ENCODE assay signal across 1 cellular context in the genomic region with DNA sequence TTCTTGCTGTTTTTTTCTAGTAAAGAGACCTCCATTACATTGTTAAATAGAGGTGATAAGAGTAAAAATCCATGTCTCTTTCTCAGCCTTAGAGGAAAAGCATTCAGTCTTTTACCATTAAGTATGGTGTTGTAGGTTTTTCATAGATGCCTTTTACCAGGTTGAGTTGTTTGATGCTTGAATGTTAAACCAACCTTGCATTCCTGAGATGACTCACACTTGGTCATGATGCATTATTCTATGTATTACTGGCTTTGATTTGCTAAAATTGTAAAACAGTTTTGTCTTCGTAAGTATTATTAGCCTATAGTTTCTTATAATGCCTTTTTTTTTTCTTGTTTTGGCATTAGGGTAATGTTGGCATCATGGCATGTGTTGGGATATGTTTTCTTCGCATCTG.
TF ChIP-seq lines count a peak whose summit lies in the region.

No MANE protein-coding gene starts in this region.

TF ChIP-seq in K562, 482 proteins besides CTCF, POLR2A, EP300 and RAD21 (continued from another document):
- TF ChIP-seq, protein P1, sequence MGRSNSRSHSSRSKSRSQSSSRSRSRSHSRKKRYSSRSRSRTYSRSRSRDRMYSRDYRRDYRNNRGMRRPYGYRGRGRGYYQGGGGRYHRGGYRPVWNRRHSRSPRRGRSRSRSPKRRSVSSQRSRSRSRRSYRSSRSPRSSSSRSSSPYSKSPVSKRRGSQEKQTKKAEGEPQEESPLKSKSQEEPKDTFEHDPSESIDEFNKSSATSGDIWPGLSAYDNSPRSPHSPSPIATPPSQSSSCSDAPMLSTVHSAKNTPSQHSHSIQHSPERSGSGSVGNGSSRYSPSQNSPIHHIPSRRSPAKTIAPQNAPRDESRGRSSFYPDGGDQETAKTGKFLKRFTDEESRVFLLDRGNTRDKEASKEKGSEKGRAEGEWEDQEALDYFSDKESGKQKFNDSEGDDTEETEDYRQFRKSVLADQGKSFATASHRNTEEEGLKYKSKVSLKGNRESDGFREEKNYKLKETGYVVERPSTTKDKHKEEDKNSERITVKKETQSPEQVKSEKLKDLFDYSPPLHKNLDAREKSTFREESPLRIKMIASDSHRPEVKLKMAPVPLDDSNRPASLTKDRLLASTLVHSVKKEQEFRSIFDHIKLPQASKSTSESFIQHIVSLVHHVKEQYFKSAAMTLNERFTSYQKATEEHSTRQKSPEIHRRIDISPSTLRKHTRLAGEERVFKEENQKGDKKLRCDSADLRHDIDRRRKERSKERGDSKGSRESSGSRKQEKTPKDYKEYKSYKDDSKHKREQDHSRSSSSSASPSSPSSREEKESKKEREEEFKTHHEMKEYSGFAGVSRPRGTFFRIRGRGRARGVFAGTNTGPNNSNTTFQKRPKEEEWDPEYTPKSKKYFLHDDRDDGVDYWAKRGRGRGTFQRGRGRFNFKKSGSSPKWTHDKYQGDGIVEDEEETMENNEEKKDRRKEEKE (IDR thresholded peaks at IDR 0.05; ENCODE audit: borderline replicate concordance in 1 of 2, control insufficient read depth in 1 of 2, low read depth in 2 of 2, low read length in 1 of 2) = no peak
- TF ChIP-seq, protein P2, sequence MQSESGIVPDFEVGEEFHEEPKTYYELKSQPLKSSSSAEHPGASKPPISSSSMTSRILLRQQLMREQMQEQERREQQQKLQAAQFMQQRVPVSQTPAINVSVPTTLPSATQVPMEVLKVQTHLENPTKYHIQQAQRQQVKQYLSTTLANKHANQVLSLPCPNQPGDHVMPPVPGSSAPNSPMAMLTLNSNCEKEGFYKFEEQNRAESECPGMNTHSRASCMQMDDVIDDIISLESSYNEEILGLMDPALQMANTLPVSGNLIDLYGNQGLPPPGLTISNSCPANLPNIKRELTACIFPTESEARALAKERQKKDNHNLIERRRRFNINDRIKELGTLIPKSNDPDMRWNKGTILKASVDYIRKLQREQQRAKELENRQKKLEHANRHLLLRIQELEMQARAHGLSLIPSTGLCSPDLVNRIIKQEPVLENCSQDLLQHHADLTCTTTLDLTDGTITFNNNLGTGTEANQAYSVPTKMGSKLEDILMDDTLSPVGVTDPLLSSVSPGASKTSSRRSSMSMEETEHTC (IDR thresholded peaks at IDR 0.05) = no peak
- TF ChIP-seq CBX3 (IDR thresholded peaks at IDR 0.05; ENCODE audit: borderline replicate concordance in 1 of 2, low read length in 2 of 2) (peak in 1 of 2 experiments; percentile 94; a peak in 2 of 3 replicates), TRIM24 (IDR thresholded peaks at IDR 0.05) (peak in 1 of 2 experiments; percentile 36; a peak in 1 of 4 replicates), FOSL1 (tag; conservative IDR thresholded peaks at IDR 0.05) (peak; percentile 81), CBX5 (IDR thresholded peaks at IDR 0.05; ENCODE audit: borderline replicate concordance, low read depth) (peak; percentile 83; the same call in 1 of the 2 replicates), NR2F6 (CRISPR knock-in tag; IDR thresholded peaks at IDR 0.05) (no peak), TRIM28 (IDR thresholded peaks at IDR 0.05) (peak; percentile 76), JUND (IDR thresholded peaks at IDR 0.05; ENCODE audit: borderline replicate concordance, low read depth, low read length) (peak; percentile 78), JUND (tag; IDR thresholded peaks at IDR 0.05; ENCODE audit: borderline replicate concordance, low read depth, low read length) (peak; percentile 76), SMAD4 (CRISPR knock-in tag; conservative IDR thresholded peaks at IDR 0.05) (no peak), DMBX1 (CRISPR knock-in tag; IDR thresholded peaks at IDR 0.05; ENCODE audit: borderline replicate concordance) (no peak), ZNF324 (CRISPR knock-in tag; IDR thresholded peaks at IDR 0.05) (peak; percentile 100)
- TF ChIP-seq, protein P3, sequence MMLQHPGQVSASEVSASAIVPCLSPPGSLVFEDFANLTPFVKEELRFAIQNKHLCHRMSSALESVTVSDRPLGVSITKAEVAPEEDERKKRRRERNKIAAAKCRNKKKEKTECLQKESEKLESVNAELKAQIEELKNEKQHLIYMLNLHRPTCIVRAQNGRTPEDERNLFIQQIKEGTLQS (IDR thresholded peaks at IDR 0.05) = peak; percentile 83
- TF ChIP-seq, protein P3 (CRISPR knock-in tag; conservative IDR thresholded peaks at IDR 0.05) = no peak
- TF ChIP-seq, protein P4, sequence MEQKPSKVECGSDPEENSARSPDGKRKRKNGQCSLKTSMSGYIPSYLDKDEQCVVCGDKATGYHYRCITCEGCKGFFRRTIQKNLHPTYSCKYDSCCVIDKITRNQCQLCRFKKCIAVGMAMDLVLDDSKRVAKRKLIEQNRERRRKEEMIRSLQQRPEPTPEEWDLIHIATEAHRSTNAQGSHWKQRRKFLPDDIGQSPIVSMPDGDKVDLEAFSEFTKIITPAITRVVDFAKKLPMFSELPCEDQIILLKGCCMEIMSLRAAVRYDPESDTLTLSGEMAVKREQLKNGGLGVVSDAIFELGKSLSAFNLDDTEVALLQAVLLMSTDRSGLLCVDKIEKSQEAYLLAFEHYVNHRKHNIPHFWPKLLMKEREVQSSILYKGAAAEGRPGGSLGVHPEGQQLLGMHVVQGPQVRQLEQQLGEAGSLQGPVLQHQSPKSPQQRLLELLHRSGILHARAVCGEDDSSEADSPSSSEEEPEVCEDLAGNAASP (IDR thresholded peaks at IDR 0.05) = no peak
- TF ChIP-seq, protein P5, sequence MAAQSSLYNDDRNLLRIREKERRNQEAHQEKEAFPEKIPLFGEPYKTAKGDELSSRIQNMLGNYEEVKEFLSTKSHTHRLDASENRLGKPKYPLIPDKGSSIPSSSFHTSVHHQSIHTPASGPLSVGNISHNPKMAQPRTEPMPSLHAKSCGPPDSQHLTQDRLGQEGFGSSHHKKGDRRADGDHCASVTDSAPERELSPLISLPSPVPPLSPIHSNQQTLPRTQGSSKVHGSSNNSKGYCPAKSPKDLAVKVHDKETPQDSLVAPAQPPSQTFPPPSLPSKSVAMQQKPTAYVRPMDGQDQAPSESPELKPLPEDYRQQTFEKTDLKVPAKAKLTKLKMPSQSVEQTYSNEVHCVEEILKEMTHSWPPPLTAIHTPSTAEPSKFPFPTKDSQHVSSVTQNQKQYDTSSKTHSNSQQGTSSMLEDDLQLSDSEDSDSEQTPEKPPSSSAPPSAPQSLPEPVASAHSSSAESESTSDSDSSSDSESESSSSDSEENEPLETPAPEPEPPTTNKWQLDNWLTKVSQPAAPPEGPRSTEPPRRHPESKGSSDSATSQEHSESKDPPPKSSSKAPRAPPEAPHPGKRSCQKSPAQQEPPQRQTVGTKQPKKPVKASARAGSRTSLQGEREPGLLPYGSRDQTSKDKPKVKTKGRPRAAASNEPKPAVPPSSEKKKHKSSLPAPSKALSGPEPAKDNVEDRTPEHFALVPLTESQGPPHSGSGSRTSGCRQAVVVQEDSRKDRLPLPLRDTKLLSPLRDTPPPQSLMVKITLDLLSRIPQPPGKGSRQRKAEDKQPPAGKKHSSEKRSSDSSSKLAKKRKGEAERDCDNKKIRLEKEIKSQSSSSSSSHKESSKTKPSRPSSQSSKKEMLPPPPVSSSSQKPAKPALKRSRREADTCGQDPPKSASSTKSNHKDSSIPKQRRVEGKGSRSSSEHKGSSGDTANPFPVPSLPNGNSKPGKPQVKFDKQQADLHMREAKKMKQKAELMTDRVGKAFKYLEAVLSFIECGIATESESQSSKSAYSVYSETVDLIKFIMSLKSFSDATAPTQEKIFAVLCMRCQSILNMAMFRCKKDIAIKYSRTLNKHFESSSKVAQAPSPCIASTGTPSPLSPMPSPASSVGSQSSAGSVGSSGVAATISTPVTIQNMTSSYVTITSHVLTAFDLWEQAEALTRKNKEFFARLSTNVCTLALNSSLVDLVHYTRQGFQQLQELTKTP (IDR thresholded peaks at IDR 0.05; ENCODE audit: low read depth in 1 of 2, partially characterized antibody in 2 of 2) = no peak
TF ChIP-seq in K562: peak in this region for 8.
